ENCODE assay signal across 8 cellular contexts in genomic region chr4:122827899-122828601, GRCh38. TPM values are rescaled to one million over a fixed set of nuclear protein-coding genes. Genes with fewer than 3 reads are reported as not detected.
DNase-seq lines count a peak whose midpoint lies in the region; ATAC-seq lines count a peak whose summit lies in the region.

No MANE protein-coding gene starts in this region.

- H3K4me1 Mint-ChIP-seq in naive thymus-derived CD4-positive, alpha-beta T cell, result peaks cover 7 to 22% (median 11%) of the 10 kb centered on the region in 7 donors

- peak overlapping the region; percentile 74 to 86 (median 84) for H3K4me3 Mint-ChIP-seq in naive thymus-derived CD4-positive, alpha-beta T cell

- no peaks in the 10 kb centered on the region for H3K36me3 ChIP-seq in naive thymus-derived CD4-positive, alpha-beta T cell (ENCODE audit: control insufficient read depth in 2 of 3, insufficient read depth in 3 of 3, low read length in 3 of 3)
- H3K36me3 ChIP-seq in aorta (ENCODE audit: control insufficient read depth in 1 of 2, insufficient read depth in 2 of 2, low read length in 1 of 2), result no peaks in the 10 kb centered on the region

- intact Hi-C loops in naive thymus-derived CD4-positive, alpha-beta T cell (cut with micrococcal nuclease), result loop anchor here (1.0 to 10.0 kb wide), 6 partner anchors 65 to 223 kb away; partner anchors contain the start of genes BBS12 (in 2 of the 2) and NUDT6 (in 2 of the 2)
- intact Hi-C loops in aorta (cut with DNase I), result loop anchor here (1.0 to 10.0 kb wide), 6 partner anchors 61 to 163 kb away; partner anchors contain the start of gene NUDT6 (in 1 of the 2)

- no peak overlapping the region for H3K27ac ChIP-seq in naive thymus-derived CD4-positive, alpha-beta T cell (ENCODE audit: low read depth, low read length)
- peak overlapping the region in 1 of 2 donors; percentile 80 for H3K27ac ChIP-seq in aorta (ENCODE audit: low read depth in 1 of 2, low read length in 2 of 2)

- DNase-seq in DMS153 (lab: John Stamatoyannopoulos, UW) (peak; percentile 14), DMS153 treated with DMSO at 0.1 percent for 48 hours (lab: John Stamatoyannopoulos, UW; ENCODE audit: unreplicated experiment) (no peak), H4 (ENCODE audit: low spot score) (peak; percentile 55), LHCN-M2 (ENCODE audit: low read depth) (peak; percentile 71), aorta (peak in 1 of 2 donors; percentile 55)
- peak; percentile 57 for DNase-seq in activated CD4-positive, alpha-beta T cell treated with anti-CD3 and anti-CD28 coated beads for 48 hours
- DNase-seq in naive thymus-derived CD4-positive, alpha-beta T cell, result peak in 7 of 9 donors; percentile 9 to 40 (median 27)

- WGBS in aorta, 2 donors, result 15% methylated on average over 9 of the region's 9 CpGs

- H3K9me3 ChIP-seq in naive thymus-derived CD4-positive, alpha-beta T cell (ENCODE audit: control insufficient read depth in 2 of 3, low read length in 3 of 3), result no peaks in the 10 kb centered on the region
- H3K9me3 ChIP-seq in aorta (ENCODE audit: control insufficient read depth, low read length), result no peaks in the 10 kb centered on the region

- H3K27me3 Mint-ChIP-seq in naive thymus-derived CD4-positive, alpha-beta T cell, result peaks cover 71 to 81% (median 80%) of the 10 kb centered on the region in 5 donors

- peak; percentile 85 for ATAC-seq in esophagus mucosa
- ATAC-seq in naive thymus-derived CD4-positive, alpha-beta T cell, result peak; percentile 81
- ATAC-seq in aorta (ENCODE audit: low FRiP score), result peak; percentile 68

- POLR2A ChIA-PET in naive thymus-derived CD4-positive, alpha-beta T cell (lab: Charles Lee), result no interaction called here

- peak overlapping the region; percentile 44 for H3K4me3 ChIP-seq in naive thymus-derived CD4-positive, alpha-beta T cell (ENCODE audit: low read length)
- H3K4me3 ChIP-seq in aorta (ENCODE audit: low read length in 2 of 2), result peak overlapping the region; percentile 83 to 94

- peaks cover 5 to 8% of the 10 kb centered on the region in 2 donors for H3K4me1 ChIP-seq in naive thymus-derived CD4-positive, alpha-beta T cell (ENCODE audit: control insufficient read depth in 2 of 2, insufficient read depth in 2 of 2, low read length in 2 of 2)
- peaks cover 5 to 11% of the 10 kb centered on the region in 2 donors for H3K4me1 ChIP-seq in aorta (ENCODE audit: control insufficient read depth in 1 of 2, insufficient read depth in 2 of 2, low read length in 2 of 2)

- H3K9me3 Mint-ChIP-seq in naive thymus-derived CD4-positive, alpha-beta T cell, result peaks cover 0 to 11% (median 3%) of the 10 kb centered on the region in 11 donors

- CTCF ChIA-PET in naive thymus-derived CD4-positive, alpha-beta T cell (lab: Charles Lee), result interaction anchor here (0.7 kb wide), 1 partner anchor 13 kb away, joined by 3 read pairs; no protein-coding TSS in a partner anchor

- peak overlapping the region in 1 of 9 donors; percentile 27 for H3K27ac Mint-ChIP-seq in naive thymus-derived CD4-positive, alpha-beta T cell

- peaks cover 10 to 16% of the 10 kb centered on the region in 2 donors for H3K27me3 ChIP-seq in naive thymus-derived CD4-positive, alpha-beta T cell (ENCODE audit: control insufficient read depth in 2 of 2, insufficient read depth in 2 of 2, low read length in 2 of 2)
- H3K27me3 ChIP-seq in aorta (ENCODE audit: control insufficient read depth in 1 of 2, insufficient read depth in 2 of 2, low read length in 1 of 2), result no peaks in the 10 kb centered on the region

- peaks cover 0 to 11% (median 0%) of the 10 kb centered on the region in 5 donors for H3K36me3 Mint-ChIP-seq in naive thymus-derived CD4-positive, alpha-beta T cell

RNA-seq across cellular contexts. Expression of gene FGF2, which starts 1.4 kb away (rescaled TPM):
- total RNA-seq in H4 (2014; rRNA removed; shearing (Covaris generic)), result 3.1 and 4.9 TPM in 2 replicates
- total RNA-seq in LHCN-M2 (2014; rRNA removed) (14.6 and 15.0 TPM in 2 replicates), esophagus mucosa (0.68 TPM), aorta (10 to 100 TPM; 31.7 to 35.9 TPM)
- 8.8 TPM for polyA plus RNA-seq in LHCN-M2 (2012)
- under 1 TPM in 1 of 5 experiments, not detected in 4; 0.51 TPM for total RNA-seq in naive thymus-derived CD4-positive, alpha-beta T cell
- polyA plus RNA-seq in naive thymus-derived CD4-positive, alpha-beta T cell, result not detected
- polyA plus RNA-seq in aorta, result 10 to 100 TPM in 1 of 2 donors, 1 to 10 TPM in 1; 8.8 to 12.6 TPM
